In genomic region chr1:10602936-10603335, GRCh38 we compare ENCODE assay signal across 18 cellular contexts.
DNase-seq lines count a peak whose midpoint lies in the region; ATAC-seq, FAIRE-seq and TF ChIP-seq lines count a peak whose summit lies in the region.
"Had no signal": no experiment of that assay in that cellular context is flagged by ENCODE, and none has a peak within 500 bp of the region (broad histone marks: within the 10 kb centered on the region; RNA-seq: fewer than 3 reads in every experiment).

No MANE protein-coding gene starts in this region.

- H2BK5ac ChIP-seq in mesenchymal stem cell (ENCODE audit: low read depth, low read length, poor library complexity, severe bottlenecking) = no peak overlapping the region

- peak overlapping the region; percentile 80 for H2AK5ac ChIP-seq in mesenchymal stem cell (ENCODE audit: low read length, severe bottlenecking)

- no peak overlapping the region for H2BK15ac ChIP-seq in mesenchymal stem cell (ENCODE audit: low read depth, poor library complexity, severe bottlenecking)

- peak overlapping the region; percentile 71 for H3K27ac Mint-ChIP-seq in T-helper 17 cell
- H3K27ac Mint-ChIP-seq: GM23338, H9 had no signal

- no peaks in the 10 kb centered on the region; the same call in 1 of the 2 replicates for H4K20me1 ChIP-seq in HepG2 (ENCODE audit: insufficient read depth, low read length)

- peaks cover 14% of the 10 kb centered on the region for H3K79me1 ChIP-seq in mesenchymal stem cell (replicated peaks; ENCODE audit: low read length, poor library complexity, severe bottlenecking)

- H3K9me3 ChIP-seq in right lobe of liver (no peaks in the 10 kb centered on the region), HepG2 (ENCODE audit: low read length) (no peaks in the 10 kb centered on the region), T-helper 17 cell (ENCODE audit: control insufficient read depth, low read length, poor library complexity, severe bottlenecking) (no peaks in the 10 kb centered on the region), mesenchymal stem cell (ENCODE audit: control insufficient read depth, low read length) (no peaks in the 10 kb centered on the region)

- H3K23ac ChIP-seq in mesenchymal stem cell (ENCODE audit: low read length in 2 of 2) = no peak overlapping the region

- H3K4me1 Mint-ChIP-seq in T-helper 17 cell = peaks cover 4% of the 10 kb centered on the region

- no TSS peak for BruUV-seq in HepG2 (replicated peaks; lab: Mats Ljungman, UMichigan)

- no peak overlapping the region for H4K91ac ChIP-seq in mesenchymal stem cell (ENCODE audit: low read length)

- H2BK12ac ChIP-seq in mesenchymal stem cell (ENCODE audit: low read length in 2 of 2) = no peak overlapping the region

- H3K27me3 ChIP-seq in right lobe of liver (no peaks in the 10 kb centered on the region), HepG2 (ENCODE audit: control insufficient read depth in 1 of 2, insufficient read depth in 2 of 2, low read length in 2 of 2) (no peaks in the 10 kb centered on the region), mesenchymal stem cell (ENCODE audit: control insufficient read depth in 1 of 2, insufficient read depth in 1 of 2, low read length in 2 of 2) (no peaks in the 10 kb centered on the region)

- no peak overlapping the region for H3K4me3 Mint-ChIP-seq in T-helper 17 cell
- H3K4me3 Mint-ChIP-seq: CD4-positive, alpha-beta memory T cell; GM23338; H9 had no signal

- H2AFZ ChIP-seq in HepG2 (ENCODE audit: low read length) (no peak overlapping the region), mesenchymal stem cell (ENCODE audit: low read depth, low read length) (no peak overlapping the region)
- H2AFZ ChIP-seq: GM23338 had no signal

- no peak overlapping the region for H3K14ac ChIP-seq in mesenchymal stem cell (ENCODE audit: low read length in 2 of 2)

- H3K4me3 ChIP-seq in right lobe of liver (no peak overlapping the region), HepG2 (replicated peaks in 1 of 3; ENCODE audit: insufficient read depth in 1 of 3, low read depth in 2 of 3, low read length in 3 of 3) (no peak overlapping the region), mesenchymal stem cell (ENCODE audit: insufficient read depth in 1 of 2, low read depth in 1 of 2, low read length in 2 of 2) (no peak overlapping the region)
- H3K4me3 ChIP-seq: GM12878, GM23338 had no signal

- H3K18ac ChIP-seq in mesenchymal stem cell (ENCODE audit: low read depth in 1 of 2, low read length in 2 of 2) = no peak overlapping the region

- CTCF ChIA-PET in HepG2 (lab: Yijun Ruan, JAX; ENCODE audit: low intra/inter-chr PET ratio, low total read pairs) = no interaction called here

- peaks cover 0 to 28% (median 13%) of the 10 kb centered on the region in 4 donors for H3K4me1 ChIP-seq in right lobe of liver
- H3K4me1 ChIP-seq in HepG2 (ENCODE audit: insufficient read depth, low read length) = peaks cover 27% of the 10 kb centered on the region
- peaks cover 27% of the 10 kb centered on the region for H3K4me1 ChIP-seq in mesenchymal stem cell (ENCODE audit: control insufficient read depth, insufficient read depth, low read depth, low read length)

- H3K27me3 Mint-ChIP-seq in T-helper 17 cell = no peaks in the 10 kb centered on the region
- H3K27me3 Mint-ChIP-seq: CD4-positive, alpha-beta memory T cell had no signal

- intact Hi-C loops in right lobe of liver (cut with DNase I) = no loop called here
- intact Hi-C loops in HepG2 (cut with micrococcal nuclease; ENCODE audit: unreplicated experiment) = no loop called here

- no peak for TF ChIP-seq POLR2A in right lobe of liver (IDR thresholded peaks at IDR 0.05)
- TF ChIP-seq POLR2A in HepG2 (IDR thresholded peaks at IDR 0.05; ENCODE audit: insufficient read depth in 1 of 2, low read depth in 2 of 2, low read length in 2 of 2) = no peak

- no peak overlapping the region for H3K4ac ChIP-seq in mesenchymal stem cell (ENCODE audit: low read depth in 1 of 2, low read length in 2 of 2)

- H3K4me2 ChIP-seq in HepG2 (ENCODE audit: low read depth, low read length) (no peak overlapping the region), mesenchymal stem cell (ENCODE audit: low read length, poor library complexity, severe bottlenecking) (no peak overlapping the region)
- H3K4me2 ChIP-seq: GM23338 had no signal

- H3K36me3 ChIP-seq in right lobe of liver = no peaks in the 10 kb centered on the region
- peaks cover 2 to 15% of the 10 kb centered on the region in 2 experiments; a peak in 4 of 5 replicates for H3K36me3 ChIP-seq in HepG2 (replicated peaks in 1 of 2; ENCODE audit: control insufficient read depth in 1 of 2, insufficient read depth in 2 of 2, low read length in 2 of 2)
- peaks cover 0 to 27% of the 10 kb centered on the region in 2 experiments for H3K36me3 ChIP-seq in mesenchymal stem cell (ENCODE audit: control insufficient read depth in 1 of 2, insufficient read depth in 2 of 2, low read depth in 1 of 2, low read length in 2 of 2)

- H3K79me2 ChIP-seq in HepG2 (ENCODE audit: insufficient read depth, low read length) = no peaks in the 10 kb centered on the region

- TF ChIP-seq CTCF in right lobe of liver (IDR thresholded peaks at IDR 0.05) (no peak), HepG2 (CRISPR knock-in tag; IDR thresholded peaks at IDR 0.05) (no peak)

- POLR2A ChIA-PET in HepG2 (lab: Yijun Ruan, JAX) = no interaction called here

- no peak overlapping the region for H4K8ac ChIP-seq in mesenchymal stem cell (ENCODE audit: low read length)

- H3K9ac ChIP-seq in HepG2 (ENCODE audit: insufficient read depth, low read depth, low read length) (no peak overlapping the region), mesenchymal stem cell (ENCODE audit: low read length) (no peak overlapping the region)

- no peak for DNase-seq in right lobe of liver
- DNase-seq in HepG2 (ENCODE audit: low spot score) = no peak
- no peak for DNase-seq in T-helper 17 cell
- DNase-seq in mesenchymal stem cell = no peak
- no peak for DNase-seq in RPMI8226
- DNase-seq in NK-92 (lab: John Stamatoyannopoulos, UW; ENCODE audit: unreplicated experiment) = no peak
- DNase-seq: C1 segment of cervical spinal cord; CD4-positive, alpha-beta memory T cell; DMS 273 treated with DMSO at 0.1 percent for 48 hours; DMS79; EL; GDM1; H9 had no signal

- H3K36me3 Mint-ChIP-seq in T-helper 17 cell (ENCODE audit: low read depth) = peaks cover 5% of the 10 kb centered on the region

- TF ChIP-seq EP300 in HepG2 (IDR thresholded peaks at IDR 0.05; ENCODE audit: low read depth in 2 of 2, low read length in 2 of 2) = no peak
- no peak for TF ChIP-seq EP300 in HepG2 (CRISPR knock-in tag; IDR thresholded peaks at IDR 0.05; ENCODE audit: borderline replicate concordance)

- FAIRE-seq in HepG2 (lab: Jason Lieb, UNC) = no peak
- FAIRE-seq: D721Med, GM12878, GM18507 had no signal

- no peak overlapping the region for H2BK120ac ChIP-seq in mesenchymal stem cell (ENCODE audit: low read depth, low read length)

- TF ChIP-seq RAD21 in HepG2 (CRISPR knock-in tag; IDR thresholded peaks at IDR 0.05) = no peak

- in situ Hi-C loops in HepG2 (cut with HindIII; ENCODE audit: extremely low pct_ligation_motif_present, low pct_unique_long_range_greater_than_20kb) = no loop called here

- no peak overlapping the region for H3K27ac ChIP-seq in right lobe of liver
- H3K27ac ChIP-seq in HepG2 (ENCODE audit: extremely low read length, insufficient read depth, low read length) = no peak overlapping the region
- no peak overlapping the region for H3K27ac ChIP-seq in mesenchymal stem cell (ENCODE audit: low read length, poor library complexity, severe bottlenecking)

- 25% methylated on average over 3 of the region's 3 CpGs for WGBS in right lobe of liver (ENCODE audit: insufficient coverage, low coverage, low lambda C conversion rate, missing lambda C conversion rate)
- 98% methylated on average over 3 of the region's 3 CpGs for WGBS in HepG2 (ENCODE audit: low lambda C conversion rate)
- WGBS in mesenchymal stem cell = no CpG with 5 or more reads among the region's 3 CpGs

- ATAC-seq in right lobe of liver = peak in 3 of 4 donors; percentile 24 to 57 (median 49)
- no peak for ATAC-seq in HepG2
- ATAC-seq in T-helper 17 cell = no peak
- ATAC-seq: GM12878, GM23338, HCT116 had no signal

TF ChIP-seq in HepG2, 621 proteins besides CTCF, POLR2A, EP300 and RAD21:
- TF ChIP-seq ZNF704 (CRISPR knock-in tag; IDR thresholded peaks at IDR 0.05; ENCODE audit: borderline replicate concordance) (no peak), POGZ (CRISPR knock-in tag; IDR thresholded peaks at IDR 0.05) (no peak), SMARCE1 (IDR thresholded peaks at IDR 0.05; ENCODE audit: borderline replicate concordance) (no peak)

Comparison
In these comparisons a context has a peak if more than half of its experiments do, and no peak if none do; other contexts are left out.
1. ATAC-seq: peak in right lobe of liver (3 of 4); none in HepG2 (single experiment) and T-helper 17 cell (single experiment).